ENCODE assay signal across 23 cellular contexts in the genomic region with DNA sequence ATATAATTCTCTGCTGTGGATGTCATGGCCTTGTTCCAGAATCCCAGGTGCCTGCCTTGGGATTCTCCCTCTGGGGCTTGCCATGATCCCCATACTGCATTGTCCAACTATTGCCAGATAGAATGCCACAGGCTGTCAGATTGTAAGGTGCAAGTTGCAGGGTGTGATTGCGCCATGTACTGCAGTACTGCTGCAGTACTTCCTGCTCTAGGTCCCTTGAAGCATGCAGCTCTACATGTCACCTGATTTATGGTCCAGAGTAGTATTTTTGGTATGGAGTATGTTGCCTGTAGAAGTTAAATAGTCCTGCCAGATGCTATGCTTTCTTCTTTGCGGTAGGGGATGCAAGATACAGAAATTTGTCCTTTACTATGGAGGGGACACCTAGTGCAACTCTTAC. TPM values are rescaled to one million over a fixed set of nuclear protein-coding genes. Genes with fewer than 3 reads are reported as not detected.
A peak's percentile ranks its signal among the peaks of the same experiment; 100 is the strongest.
DNase-seq lines count a peak whose midpoint lies in the region; ATAC-seq lines count a peak whose summit lies in the region.
"Had no signal": no experiment of that assay in that cellular context is flagged by ENCODE, and none has a peak within 500 bp of the region (broad histone marks: within the 10 kb centered on the region; RNA-seq: fewer than 3 reads in every experiment).

No MANE protein-coding gene starts in this region.

- no peaks in the 10 kb centered on the region for H3K36me3 Mint-ChIP-seq in stimulated activated naive CD8-positive, alpha-beta T cell treated with anti-CD3 and anti-CD28 coated beads, Interleukin-15, Interleukin-2, amounts not matched to agents 100 ng/mL and 50 ng/mL, for 24 hours (ENCODE audit: low read depth)
- H3K36me3 Mint-ChIP-seq in activated naive CD8-positive, alpha-beta T cell treated with anti-CD3 and anti-CD28 coated beads for 36 hours = peaks cover under 1% of the 10 kb centered on the region

- H3K4me3 Mint-ChIP-seq in stimulated activated naive CD8-positive, alpha-beta T cell treated with anti-CD3 and anti-CD28 coated beads, Interleukin-15, Interleukin-2, amounts not matched to agents 100 ng/mL and 50 ng/mL, for 24 hours = no peak overlapping the region
- H3K4me3 Mint-ChIP-seq in activated naive CD8-positive, alpha-beta T cell treated with anti-CD3 and anti-CD28 coated beads for 36 hours = no peak overlapping the region
- peak overlapping the region in 1 of 2 donors; percentile 38 for H3K4me3 Mint-ChIP-seq in stimulated activated naive CD8-positive, alpha-beta T cell treated with anti-CD3 and anti-CD28 coated beads, Interleukin-15, amount 100 ng/mL, for 72 hours
- H3K4me3 Mint-ChIP-seq: CD14-positive monocyte, HFFc6 had no signal

- H3K4me1 Mint-ChIP-seq in stimulated activated naive CD8-positive, alpha-beta T cell treated with anti-CD3 and anti-CD28 coated beads, Interleukin-15, Interleukin-2, amounts not matched to agents 100 ng/mL and 50 ng/mL, for 24 hours (ENCODE audit: low read depth) = peaks cover 85% of the 10 kb centered on the region
- peaks cover 81% of the 10 kb centered on the region for H3K4me1 Mint-ChIP-seq in activated naive CD8-positive, alpha-beta T cell treated with anti-CD3 and anti-CD28 coated beads for 36 hours
- H3K4me1 Mint-ChIP-seq in stimulated activated naive CD8-positive, alpha-beta T cell treated with anti-CD3 and anti-CD28 coated beads, Interleukin-15, amount 100 ng/mL, for 72 hours = peaks cover 92% of the 10 kb centered on the region

- no peak for ATAC-seq in stimulated activated naive CD8-positive, alpha-beta T cell treated with anti-CD3 and anti-CD28 coated beads, Interleukin-15, Interleukin-2, amounts not matched to agents 100 U/mL and 50 U/mL, for 24 hours
- ATAC-seq in stimulated activated naive CD8-positive, alpha-beta T cell treated with anti-CD3 and anti-CD28 coated beads, Interleukin-15, amount 100 ng/mL, for 72 hours = peak; percentile 53
- ATAC-seq in GM21526 (IDR thresholded peaks at IDR 0.05; ENCODE audit: low FRiP score, unreplicated experiment) (no peak), GM18498 (IDR thresholded peaks at IDR 0.05; ENCODE audit: unreplicated experiment) (no peak)
- ATAC-seq: HepG2, Panc1 had no signal

- H3K9me3 Mint-ChIP-seq in stimulated activated naive CD8-positive, alpha-beta T cell treated with anti-CD3 and anti-CD28 coated beads, Interleukin-15, Interleukin-2, amounts not matched to agents 100 ng/mL and 50 ng/mL, for 24 hours = no peaks in the 10 kb centered on the region
- H3K9me3 Mint-ChIP-seq in activated naive CD8-positive, alpha-beta T cell treated with anti-CD3 and anti-CD28 coated beads for 36 hours = peaks cover 4% of the 10 kb centered on the region
- peaks cover under 1 to 2% of the 10 kb centered on the region in 2 donors for H3K9me3 Mint-ChIP-seq in stimulated activated naive CD8-positive, alpha-beta T cell treated with anti-CD3 and anti-CD28 coated beads, Interleukin-15, amount 100 ng/mL, for 72 hours
- H3K9me3 Mint-ChIP-seq: CD14-positive monocyte, HFFc6 had no signal

- DNase-seq in NK-92 treated with Interleukin-12 subunit alpha and Interleukin-12 subunit beta, amount 100 ng/mL, for 24 hours (lab: John Stamatoyannopoulos, UW) = peak; percentile 23
- no peak for DNase-seq in NK-92 (lab: John Stamatoyannopoulos, UW; ENCODE audit: unreplicated experiment)
- DNase-seq in stimulated activated naive CD8-positive, alpha-beta T cell treated with anti-CD3 and anti-CD28 coated beads, Interleukin-15, Interleukin-2, amounts not matched to agents 100 U/mL and 50 U/mL, for 24 hours = no peak
- DNase-seq in activated naive CD8-positive, alpha-beta T cell treated with anti-CD3 and anti-CD28 coated beads for 36 hours = no peak
- DNase-seq in stimulated activated naive CD8-positive, alpha-beta T cell treated with anti-CD3 and anti-CD28 coated beads, Interleukin-15, amount 100 ng/mL, for 72 hours = no peak
- DNase-seq: Calu3, EL, HFFc6, KBM-7, NCI-H1417, NCI-H187, NCI-H2107, NCI-H2227 treated with DMSO at 0.1 percent for 48 hours, NCI-H510A treated with DMSO at 0.1 percent for 48 hours, NCI-H774, SJCRH30 had no signal

- H3K27ac Mint-ChIP-seq in stimulated activated naive CD8-positive, alpha-beta T cell treated with anti-CD3 and anti-CD28 coated beads, Interleukin-15, Interleukin-2, amounts not matched to agents 100 ng/mL and 50 ng/mL, for 24 hours = peak overlapping the region; percentile 37
- H3K27ac Mint-ChIP-seq in activated naive CD8-positive, alpha-beta T cell treated with anti-CD3 and anti-CD28 coated beads for 36 hours = peak overlapping the region; percentile 85
- no peak overlapping the region for H3K27ac Mint-ChIP-seq in stimulated activated naive CD8-positive, alpha-beta T cell treated with anti-CD3 and anti-CD28 coated beads, Interleukin-15, amount 100 ng/mL, for 72 hours
- H3K27ac Mint-ChIP-seq: CD14-positive monocyte, HFFc6 had no signal

- H3K27me3 Mint-ChIP-seq in stimulated activated naive CD8-positive, alpha-beta T cell treated with anti-CD3 and anti-CD28 coated beads, Interleukin-15, Interleukin-2, amounts not matched to agents 100 ng/mL and 50 ng/mL, for 24 hours = no peaks in the 10 kb centered on the region
- no peaks in the 10 kb centered on the region for H3K27me3 Mint-ChIP-seq in activated naive CD8-positive, alpha-beta T cell treated with anti-CD3 and anti-CD28 coated beads for 36 hours
- H3K27me3 Mint-ChIP-seq in stimulated activated naive CD8-positive, alpha-beta T cell treated with anti-CD3 and anti-CD28 coated beads, Interleukin-15, amount 100 ng/mL, for 72 hours = no peaks in the 10 kb centered on the region

RNA-seq across cellular contexts. Expression of gene SLFN5, which starts 7.0 kb away (rescaled TPM):
- 10 to 100 TPM; 33.9 to 37.9 TPM for total RNA-seq in activated naive CD8-positive, alpha-beta T cell treated with anti-CD3 and anti-CD28 coated beads for 36 hours

RNA-seq across cellular contexts. Expression of gene SLC35G3, which starts 41.7 kb away (rescaled TPM):
- total RNA-seq in activated naive CD8-positive, alpha-beta T cell treated with anti-CD3 and anti-CD28 coated beads for 36 hours = not detected
- total RNA-seq: Calu3, H4, HepG2, HFFc6, SJCRH30 had no signal

Comparison
In these comparisons a context has a peak if more than half of its experiments do, and no peak if none do; other contexts are left out.
1. H3K27ac Mint-ChIP-seq: peak in stimulated activated naive CD8-positive, alpha-beta T cell treated with anti-CD3 and anti-CD28 coated beads, Interleukin-15, Interleukin-2, amounts not matched to agents 100 ng/mL and 50 ng/mL, for 24 hours (single experiment) and activated naive CD8-positive, alpha-beta T cell treated with anti-CD3 and anti-CD28 coated beads for 36 hours (single experiment); none in stimulated activated naive CD8-positive, alpha-beta T cell treated with anti-CD3 and anti-CD28 coated beads, Interleukin-15, amount 100 ng/mL, for 72 hours (0 of 2).